ENCODE assay signal across 8 cellular contexts in genomic region chr20:52192296-52193007, GRCh38. TPM values are rescaled to one million over a fixed set of nuclear protein-coding genes. Genes with fewer than 3 reads are reported as not detected.
DNase-seq lines count a peak whose midpoint lies in the region; ATAC-seq, FAIRE-seq and TF ChIP-seq lines count a peak whose summit lies in the region.

No MANE protein-coding gene starts in this region.

- peak overlapping the region; percentile 92 for H2AFZ ChIP-seq in astrocyte (ENCODE audit: low read depth, low read length)

- no peaks in the 10 kb centered on the region for H3K9me3 ChIP-seq in astrocyte (ENCODE audit: insufficient read depth, low read depth, low read length)

- H3K4me2 ChIP-seq in astrocyte (ENCODE audit: low read length) = peak overlapping the region; percentile 91

- H3K4me3 ChIP-seq in astrocyte (ENCODE audit: insufficient read depth, low read depth, low read length) = peak overlapping the region; percentile 90

- FAIRE-seq in astrocyte (lab: Jason Lieb, UNC) = no peak

- no peaks in the 10 kb centered on the region for H3K27me3 Mint-ChIP-seq in astrocyte (ENCODE audit: low read depth, unreplicated experiment)

- peak overlapping the region; percentile 84 for H3K9ac ChIP-seq in astrocyte (ENCODE audit: low read length)

- no peaks in the 10 kb centered on the region for H3K4me1 Mint-ChIP-seq in astrocyte (ENCODE audit: low read depth, unreplicated experiment)

- H4K20me1 ChIP-seq in astrocyte (ENCODE audit: insufficient read depth, low read length) = peaks cover 7% of the 10 kb centered on the region

- peaks cover 35% of the 10 kb centered on the region for H3K79me2 ChIP-seq in astrocyte (ENCODE audit: insufficient read depth, low read length)

- no peaks in the 10 kb centered on the region for H3K9me3 Mint-ChIP-seq in astrocyte (ENCODE audit: unreplicated experiment)

- H3K36me3 Mint-ChIP-seq in astrocyte (ENCODE audit: low read depth, unreplicated experiment) = no peaks in the 10 kb centered on the region

- H3K27ac Mint-ChIP-seq in astrocyte (ENCODE audit: unreplicated experiment) = peak overlapping the region; percentile 72

- no peak overlapping the region for H3K27ac ChIP-seq in astrocyte (ENCODE audit: low read depth, low read length)

- H3K4me1 ChIP-seq in astrocyte (ENCODE audit: insufficient read depth, low read length) = peaks cover 8% of the 10 kb centered on the region

- peak overlapping the region; percentile 91 for H3K4me3 Mint-ChIP-seq in astrocyte (ENCODE audit: unreplicated experiment)

- H3K36me3 ChIP-seq in astrocyte (ENCODE audit: insufficient read depth, low read length) = no peaks in the 10 kb centered on the region

- ATAC-seq in GM18861 (IDR thresholded peaks at IDR 0.05; ENCODE audit: unreplicated experiment) = peak; percentile 28
- peak; percentile 45 for ATAC-seq in HG03045 (IDR thresholded peaks at IDR 0.05; ENCODE audit: unreplicated experiment)

- DNase-seq in CMK (ENCODE audit: low read depth) (peak; percentile 37), NCI-H526 treated with DMSO at 0.1 percent for 48 hours (lab: John Stamatoyannopoulos, UW) (peak; percentile 49), astrocyte (ENCODE audit: low read depth) (no peak), iPS-NIHi7 (ENCODE audit: extremely low spot score) (peak; percentile 77)
- DNase-seq in stimulated activated CD8-positive, alpha-beta memory T cell treated with anti-CD3 and anti-CD28 coated beads, Interleukin-15, amount 100 ng/mL, for 48 hours (ENCODE audit: low read depth in 2 of 2) = peak; percentile 14 to 20
- DNase-seq in activated effector memory CD4-positive, alpha-beta T cell treated with Interleukin-2 at 50 U/mL for 16 hours = no peak

- TF ChIP-seq CTCF in astrocyte (IDR thresholded peaks at IDR 0.05; ENCODE audit: insufficient read depth, low read depth, low read length) = peak; percentile 9

- no peaks in the 10 kb centered on the region for H3K27me3 ChIP-seq in astrocyte (ENCODE audit: insufficient read depth, low read length)

RNA-seq across cellular contexts. Expression of gene ZFP64, which starts 0.9 kb away (rescaled TPM):
- total RNA-seq in astrocyte = 20.3 TPM in 2 replicates

Comparison
In these comparisons a context has a peak if more than half of its experiments do, and no peak if none do; other contexts are left out.
1. DNase-seq: peak in CMK (single experiment), NCI-H526 treated with DMSO at 0.1 percent for 48 hours (single experiment), iPS-NIHi7 (single experiment) and stimulated activated CD8-positive, alpha-beta memory T cell treated with anti-CD3 and anti-CD28 coated beads, Interleukin-15, amount 100 ng/mL, for 48 hours (2 of 2); none in astrocyte (single experiment) and activated effector memory CD4-positive, alpha-beta T cell treated with Interleukin-2 at 50 U/mL for 16 hours (single experiment).